In the genomic region with DNA sequence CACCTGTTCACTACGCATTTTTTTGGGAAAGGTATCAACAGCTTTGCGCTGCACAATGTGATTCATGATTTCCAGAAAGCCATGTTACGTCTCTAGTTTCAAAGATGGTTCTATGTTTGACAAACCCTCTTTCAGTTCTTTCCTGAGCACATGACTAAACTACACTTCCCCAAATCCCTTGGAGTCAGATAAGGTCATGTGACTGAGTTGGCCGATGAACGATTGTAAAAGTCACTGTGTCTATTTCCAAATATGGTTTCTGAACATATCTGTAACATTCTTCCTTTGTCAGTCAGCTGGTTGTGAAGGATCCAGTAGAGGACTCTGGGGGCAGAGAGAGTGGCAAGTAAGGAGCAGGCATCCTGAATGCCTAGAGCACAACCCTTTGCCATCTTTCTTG, we compare ENCODE assay signal across 19 cellular contexts. TPM values are rescaled to one million over a fixed set of nuclear protein-coding genes. Genes with fewer than 3 reads are reported as not detected.
A peak's percentile ranks its signal among the peaks of the same experiment; 100 is the strongest.
DNase-seq lines count a peak whose midpoint lies in the region; ATAC-seq and TF ChIP-seq lines count a peak whose summit lies in the region.
"Had no signal": no experiment of that assay in that cellular context is flagged by ENCODE, and none has a peak within 500 bp of the region (broad histone marks: within the 10 kb centered on the region; RNA-seq: fewer than 3 reads in every experiment).

No MANE protein-coding gene starts in this region.

- CTCF ChIA-PET in HEK293T (lab: Yijun Ruan, JAX): no interaction called here
- CTCF ChIA-PET in CD4-positive, alpha-beta memory T cell (lab: Charles Lee; ENCODE audit: partially characterized antibody): no interaction called here

- H3K27me3 ChIP-seq in KMS-11 (ENCODE audit: insufficient read depth, low read depth): no peaks in the 10 kb centered on the region
- H3K27me3 ChIP-seq in CD4-positive, alpha-beta memory T cell (ENCODE audit: insufficient read depth, low read length): no peaks in the 10 kb centered on the region

- no peaks in the 10 kb centered on the region for H3K9me3 ChIP-seq in CD4-positive, alpha-beta memory T cell (ENCODE audit: control insufficient read depth in 1 of 2, low read length in 2 of 2)
- H3K9me3 ChIP-seq: A549 had no signal

- H3K9ac ChIP-seq in KMS-11: no peak overlapping the region

- H3K27me3 Mint-ChIP-seq in CD4-positive, alpha-beta memory T cell: no peaks in the 10 kb centered on the region

- no peak overlapping the region for H3K4me2 ChIP-seq in KMS-11
- H3K4me2 ChIP-seq: A549 had no signal

- H3K79me2 ChIP-seq in KMS-11 (ENCODE audit: insufficient read depth, low read depth): no peaks in the 10 kb centered on the region

- H3K4me3 ChIP-seq in KMS-11 (IDR thresholded peaks at IDR 0.05; ENCODE audit: insufficient read depth, low read depth, low read length) (no peak overlapping the region), choroid plexus epithelial cell (ENCODE audit: low read depth, low read length) (no peak overlapping the region)
- H3K4me3 ChIP-seq in CD4-positive, alpha-beta memory T cell (ENCODE audit: low read length in 2 of 2): no peak overlapping the region
- H3K4me3 ChIP-seq: A549 had no signal

- intact Hi-C loops in CD4-positive, alpha-beta memory T cell (cut with micrococcal nuclease): no loop called here

- H3K4me1 Mint-ChIP-seq in CD4-positive, alpha-beta memory T cell: no peaks in the 10 kb centered on the region

- H3K36me3 Mint-ChIP-seq in CD4-positive, alpha-beta memory T cell: no peaks in the 10 kb centered on the region

- no peak overlapping the region for H3K27ac Mint-ChIP-seq in CD4-positive, alpha-beta memory T cell
- H3K27ac Mint-ChIP-seq: T-helper 1 cell treated with Interleukin-12 subunit alpha and Interleukin-12 subunit beta and Interleukin-4 antibody, amounts not matched to agents 30 μg/mL and 1 μg/mL, for 36 hours had no signal

- peaks cover 0 to 4% (median 0%) of the 10 kb centered on the region in 8 donors for H3K9me3 Mint-ChIP-seq in CD4-positive, alpha-beta memory T cell
- H3K9me3 Mint-ChIP-seq: T-helper 1 cell treated with Interleukin-12 subunit alpha and Interleukin-12 subunit beta and Interleukin-4 antibody, amounts not matched to agents 30 μg/mL and 1 μg/mL, for 36 hours had no signal

- H3K4me1 ChIP-seq in KMS-11 (ENCODE audit: low read depth, poor library complexity, severe bottlenecking): peaks cover 31% of the 10 kb centered on the region
- no peaks in the 10 kb centered on the region for H3K4me1 ChIP-seq in CD4-positive, alpha-beta memory T cell (ENCODE audit: insufficient read depth, low read length)
- H3K4me1 ChIP-seq: A549 had no signal

- H3K4me3 Mint-ChIP-seq in CD4-positive, alpha-beta memory T cell: no peak overlapping the region
- H3K4me3 Mint-ChIP-seq: T-helper 1 cell treated with Interleukin-12 subunit alpha and Interleukin-12 subunit beta and Interleukin-4 antibody, amounts not matched to agents 30 μg/mL and 1 μg/mL, for 36 hours had no signal

- POLR2A ChIA-PET in HEK293T (lab: Yijun Ruan, JAX): no interaction called here
- POLR2A ChIA-PET in CD4-positive, alpha-beta memory T cell (lab: Charles Lee; ENCODE audit: partially characterized antibody): no interaction called here

- DNase-seq in CD1c-positive myeloid dendritic cell (ENCODE audit: extremely low spot score) (peak; percentile 2), OCI-M1 (lab: John Stamatoyannopoulos, UW) (peak; percentile 77), choroid plexus epithelial cell (ENCODE audit: low read depth) (peak; percentile 9), HEK293T (ENCODE audit: extremely low spot score) (no peak)
- no peak for DNase-seq in CD4-positive, alpha-beta memory T cell
- DNase-seq: C1 segment of cervical spinal cord, DMS79 treated with DMSO at 0.1 percent for 48 hours, NCI-H1048, NCI-H1436 treated with DMSO at 0.1 percent for 48 hours, NCI-H2029 treated with DMSO at 0.1 percent for 48 hours, NCI-H748 treated with DMSO at 0.1 percent for 48 hours, SHP77 treated with DMSO at 0.1 percent for 48 hours had no signal

- no peaks in the 10 kb centered on the region for H3K36me3 ChIP-seq in KMS-11 (ENCODE audit: insufficient read depth)
- no peaks in the 10 kb centered on the region for H3K36me3 ChIP-seq in CD4-positive, alpha-beta memory T cell (ENCODE audit: insufficient read depth, low read length)

- TF ChIP-seq CTCF in KMS-11 (conservative IDR thresholded peaks at IDR 0.05; ENCODE audit: low read depth, low read length) (no peak), choroid plexus epithelial cell (conservative IDR thresholded peaks at IDR 0.05; ENCODE audit: low read depth, low read length) (no peak)

- no peak overlapping the region for H3K27ac ChIP-seq in KMS-11
- H3K27ac ChIP-seq in CD4-positive, alpha-beta memory T cell (ENCODE audit: low read depth, low read length): no peak overlapping the region
- H3K27ac ChIP-seq: A549 had no signal

- 0 out of 2 replicates have a peak overlapping the region, but pooled peaks have one; percentile 52 for H2AFZ ChIP-seq in KMS-11 (ENCODE audit: low read depth)

- no peaks in the 10 kb centered on the region for H4K20me1 ChIP-seq in KMS-11 (ENCODE audit: insufficient read depth)

- ATAC-seq in HG02938 (IDR thresholded peaks at IDR 0.05; ENCODE audit: unreplicated experiment) (no peak), GM18867 (IDR thresholded peaks at IDR 0.05; ENCODE audit: unreplicated experiment) (no peak)
- ATAC-seq: A549, HCT116, HepG2 had no signal

TF ChIP-seq in HEK293T, 16 proteins besides CTCF, POLR2A, EP300 and RAD21:
- no peak for TF ChIP-seq SP1 (IDR thresholded peaks at IDR 0.05)
- no peak for TF ChIP-seq CTBP1 (IDR thresholded peaks at IDR 0.05; ENCODE audit: borderline replicate concordance)
- no peak for TF ChIP-seq ARNT (IDR thresholded peaks at IDR 0.05)
- no peak for TF ChIP-seq HDGF (IDR thresholded peaks at IDR 0.05; ENCODE audit: borderline replicate concordance)
- no peak for TF ChIP-seq FOXK2 (IDR thresholded peaks at IDR 0.05)
- no peak for TF ChIP-seq ELF4 (IDR thresholded peaks at IDR 0.05)
- TF ChIP-seq FOXA1 (IDR thresholded peaks at IDR 0.05): no peak
- no peak for TF ChIP-seq LEF1 (IDR thresholded peaks at IDR 0.05; ENCODE audit: borderline replicate concordance)
- TF ChIP-seq SUZ12 (IDR thresholded peaks at IDR 0.05): no peak
TF ChIP-seq in HEK293T: peak in this region for 0.

RNA-seq across cellular contexts. Expression of a gene that starts 35.4 kb away (rescaled TPM):
- not detected for total RNA-seq in CD4-positive, alpha-beta memory T cell
- polyA plus RNA-seq in CD4-positive, alpha-beta memory T cell: not detected
- total RNA-seq: HepG2 had no signal
- polyA plus RNA-seq: HepG2 had no signal

Comparison
In these comparisons a context has a peak if more than half of its experiments do, and no peak if none do; other contexts are left out.
1. DNase-seq: peak in CD1c-positive myeloid dendritic cell (single experiment), OCI-M1 (single experiment) and choroid plexus epithelial cell (single experiment); none in HEK293T (single experiment) and CD4-positive, alpha-beta memory T cell (0 of 5).